ENCODE assay signal across 1 cellular context in genomic region chr6:156809034-156809433, GRCh38.
TF ChIP-seq lines count a peak whose summit lies in the region.

No MANE protein-coding gene starts in this region.

TF ChIP-seq in K562, 482 proteins besides CTCF, POLR2A, EP300 and RAD21 (continued from another document and continues in another):
- TF ChIP-seq ZBTB34 (CRISPR knock-in tag; IDR thresholded peaks at IDR 0.05) (no peak), HCFC1 (IDR thresholded peaks at IDR 0.05; ENCODE audit: low read depth, low read length) (no peak), ZNF184 (CRISPR knock-in tag; IDR thresholded peaks at IDR 0.05) (no peak), HINFP (tag; conservative IDR thresholded peaks at IDR 0.05; ENCODE audit: low read depth) (no peak), ZNF407 (IDR thresholded peaks at IDR 0.05; ENCODE audit: low read depth) (no peak), TARDBP (IDR thresholded peaks at IDR 0.05) (no peak), GTF2E2 (tag; IDR thresholded peaks at IDR 0.05) (no peak), GABPB2 (CRISPR knock-in tag; conservative IDR thresholded peaks at IDR 0.05) (no peak), SMARCA4 (IDR thresholded peaks at IDR 0.05) (no peak), ZNF449 (CRISPR knock-in tag; IDR thresholded peaks at IDR 0.05) (no peak), USF1 (CRISPR knock-in tag; IDR thresholded peaks at IDR 0.05) (peak; percentile 18; the same call in 1 of the 2 replicates), IRF2 (CRISPR knock-in tag; IDR thresholded peaks at IDR 0.05) (no peak), NRF1 (conservative IDR thresholded peaks at IDR 0.05 in 1 of 2, IDR thresholded peaks at IDR 0.05 in 1 of 2) (0 out of 4 replicates have a peak, but pooled peaks of 1 of the 2 experiments have one; percentile 16), DEAF1 (CRISPR knock-in tag; IDR thresholded peaks at IDR 0.05) (no peak), HDAC8 (tag; IDR thresholded peaks at IDR 0.05) (no peak), RBM25 (IDR thresholded peaks at IDR 0.05; ENCODE audit: low read depth, low read length, severe bottlenecking) (no peak), POLR2AphosphoS5 (IDR thresholded peaks at IDR 0.05; ENCODE audit: control insufficient read depth, insufficient read depth, low read depth, low read length) (no peak), EP400 (IDR thresholded peaks at IDR 0.05) (0 out of 2 replicates have a peak, but pooled peaks have one; percentile 31), RBM34 (IDR thresholded peaks at IDR 0.05; ENCODE audit: borderline replicate concordance, insufficient read depth, low read length) (no peak), RAD51 (IDR thresholded peaks at IDR 0.05; ENCODE audit: borderline replicate concordance, low read depth) (no peak), ZNF280B (CRISPR knock-in tag; IDR thresholded peaks at IDR 0.05) (no peak), SREBF2 (CRISPR knock-in tag; IDR thresholded peaks at IDR 0.05) (no peak), TSHZ1 (CRISPR knock-in tag; IDR thresholded peaks at IDR 0.05) (no peak), SNIP1 (IDR thresholded peaks at IDR 0.05; ENCODE audit: low read depth) (no peak), HMG20B (CRISPR knock-in tag; IDR thresholded peaks at IDR 0.05) (no peak), ZBTB12 (CRISPR knock-in tag; IDR thresholded peaks at IDR 0.05) (no peak), CSDE1 (IDR thresholded peaks at IDR 0.05) (no peak), MCM5 (IDR thresholded peaks at IDR 0.05; ENCODE audit: low read depth) (no peak), ZNF57 (CRISPR knock-in tag; IDR thresholded peaks at IDR 0.05) (no peak), ETV6 (IDR thresholded peaks at IDR 0.05; ENCODE audit: borderline replicate concordance in 1 of 2, low read depth in 2 of 2, low read length in 1 of 2) (no peak), ETV6 (CRISPR knock-in tag; IDR thresholded peaks at IDR 0.05; ENCODE audit: borderline replicate concordance) (no peak), ZNF253 (CRISPR knock-in tag; conservative IDR thresholded peaks at IDR 0.05) (no peak), KLF10 (CRISPR knock-in tag; IDR thresholded peaks at IDR 0.05) (no peak), ZSCAN29 (IDR thresholded peaks at IDR 0.05) (no peak), PHTF2 (CRISPR knock-in tag; IDR thresholded peaks at IDR 0.05) (no peak), KHSRP (IDR thresholded peaks at IDR 0.05) (no peak), SP2 (IDR thresholded peaks at IDR 0.05; ENCODE audit: extremely low read depth, low read depth, low read length, poor library complexity, severe bottlenecking) (no peak), RHOXF2B (CRISPR knock-in tag; conservative IDR thresholded peaks at IDR 0.05) (no peak), BHLHE40 (IDR thresholded peaks at IDR 0.05; ENCODE audit: low read length) (peak; percentile 97), HDAC6 (IDR thresholded peaks at IDR 0.05; ENCODE audit: low read depth, low read length) (no peak), POLR2G (IDR thresholded peaks at IDR 0.05; ENCODE audit: low read depth, low read length) (no peak), NCOA2 (IDR thresholded peaks at IDR 0.05; ENCODE audit: partially characterized antibody in 2 of 2) (no peak), L3MBTL2 (IDR thresholded peaks at IDR 0.05) (peak; percentile 78), NFXL1 (CRISPR knock-in tag; IDR thresholded peaks at IDR 0.05) (no peak), ZNF408 (CRISPR knock-in tag; IDR thresholded peaks at IDR 0.05; ENCODE audit: low read depth) (no peak), ZNF165 (CRISPR knock-in tag; IDR thresholded peaks at IDR 0.05; ENCODE audit: borderline replicate concordance) (no peak)
